In genomic region chr3:172808969-172809546, GRCh38 we compare ENCODE assay signal across 9 cellular contexts. TPM values are rescaled to one million over a fixed set of nuclear protein-coding genes. Genes with fewer than 3 reads are reported as not detected.
DNase-seq lines count a peak whose midpoint lies in the region; ATAC-seq and TF ChIP-seq lines count a peak whose summit lies in the region.
"Had no signal": no experiment of that assay in that cellular context is flagged by ENCODE, and none has a peak within 500 bp of the region (broad histone marks: within the 10 kb centered on the region; RNA-seq: fewer than 3 reads in every experiment).

No MANE protein-coding gene starts in this region.

- no peak overlapping the region for H3K9ac ChIP-seq in fibroblast of lung (ENCODE audit: insufficient read depth, low read length)

- no peaks in the 10 kb centered on the region for H3K27me3 ChIP-seq in DOHH2 (ENCODE audit: control insufficient read depth, low read length)
- H3K27me3 ChIP-seq in fibroblast of lung (ENCODE audit: control insufficient read depth, insufficient read depth, low read length), result no peaks in the 10 kb centered on the region
- no peaks in the 10 kb centered on the region for H3K27me3 ChIP-seq in aorta (ENCODE audit: control insufficient read depth in 1 of 2, insufficient read depth in 2 of 2, low read length in 1 of 2)

- H3K9me3 ChIP-seq in DOHH2 (ENCODE audit: control insufficient read depth, insufficient read depth, low read length) (no peaks in the 10 kb centered on the region), fibroblast of lung (ENCODE audit: control insufficient read depth, insufficient read depth, low read depth, low read length) (no peaks in the 10 kb centered on the region), aorta (ENCODE audit: control insufficient read depth, low read length) (no peaks in the 10 kb centered on the region)

- ATAC-seq in HG03354 (IDR thresholded peaks at IDR 0.05; ENCODE audit: poor library complexity, severe bottlenecking, unreplicated experiment), result peak; percentile 66
- ATAC-seq in HG02588 (IDR thresholded peaks at IDR 0.05; ENCODE audit: unreplicated experiment), result no peak
- no peak for ATAC-seq in aorta (ENCODE audit: low FRiP score)

- no peaks in the 10 kb centered on the region for H3K4me1 ChIP-seq in DOHH2 (ENCODE audit: control insufficient read depth, low read length)
- H3K4me1 ChIP-seq in fibroblast of lung (ENCODE audit: control insufficient read depth, extremely low read depth, insufficient read depth, low read length), result no peaks in the 10 kb centered on the region
- no peaks in the 10 kb centered on the region for H3K4me1 ChIP-seq in aorta (ENCODE audit: control insufficient read depth in 1 of 2, insufficient read depth in 2 of 2, low read length in 2 of 2)

- peaks cover 4% of the 10 kb centered on the region; the same call in 1 of the 2 replicates for H3F3A ChIP-seq in DOHH2 (ENCODE audit: control insufficient read depth, insufficient read depth)

- H2AFZ ChIP-seq in fibroblast of lung (ENCODE audit: low read length), result no peak overlapping the region

- H3K9me2 ChIP-seq in DOHH2 (replicated peaks; ENCODE audit: control insufficient read depth, low read length), result no peaks in the 10 kb centered on the region

- peak; percentile 46 for TF ChIP-seq CTCF in DOHH2 (IDR thresholded peaks at IDR 0.05; ENCODE audit: low read depth, low read length, poor library complexity, severe bottlenecking)
- peak in 1 of 2 donors; percentile 19 for TF ChIP-seq CTCF in fibroblast of lung (conservative IDR thresholded peaks at IDR 0.05 in 1 of 2, IDR thresholded peaks at IDR 0.05 in 1 of 2; ENCODE audit: low read depth in 1 of 2, low read length in 2 of 2)

- H3K36me3 ChIP-seq in DOHH2 (ENCODE audit: control insufficient read depth, low read length) (peaks cover 75% of the 10 kb centered on the region), fibroblast of lung (ENCODE audit: control insufficient read depth, insufficient read depth, low read length) (peaks cover 2% of the 10 kb centered on the region), aorta (ENCODE audit: control insufficient read depth in 1 of 2, insufficient read depth in 2 of 2, low read length in 1 of 2) (no peaks in the 10 kb centered on the region)

- H4K20me1 ChIP-seq in DOHH2 (ENCODE audit: control insufficient read depth, insufficient read depth, low read depth, low read length), result no peaks in the 10 kb centered on the region
- no peaks in the 10 kb centered on the region for H4K20me1 ChIP-seq in fibroblast of lung (ENCODE audit: control insufficient read depth, extremely low read depth, insufficient read depth, low read length)

- DNase-seq in OCI-M1 (lab: John Stamatoyannopoulos, UW), result peak; percentile 48
- DNase-seq in fibroblast of lung (ENCODE audit: low read depth in 2 of 2), result peak; percentile 38 to 84
- peak; percentile 12 for DNase-seq in smooth muscle cell of the brain vasculature (ENCODE audit: low read depth, low spot score)
- DNase-seq in HuH-7.5 (ENCODE audit: low spot score), result no peak
- no peak for DNase-seq in aorta

- H3K27ac ChIP-seq in DOHH2 (ENCODE audit: low read depth, low read length), result no peak overlapping the region
- H3K27ac ChIP-seq in fibroblast of lung (ENCODE audit: insufficient read depth, low read length), result no peak overlapping the region
- no peak overlapping the region for H3K27ac ChIP-seq in aorta (ENCODE audit: low read depth in 1 of 2, low read length in 2 of 2)

- 44 to 45% methylated on average over 4 of the region's 4 CpGs for WGBS in aorta, 2 donors

- H3K4me3 ChIP-seq in DOHH2 (ENCODE audit: low read length), result no peak overlapping the region
- no peak overlapping the region for H3K4me3 ChIP-seq in fibroblast of lung (replicated peaks in 1 of 4; ENCODE audit: control extremely low read depth in 1 of 4, insufficient read depth in 1 of 4, low read depth in 3 of 4, low read length in 4 of 4)
- H3K4me3 ChIP-seq in aorta (ENCODE audit: low read length in 2 of 2), result no peak overlapping the region
- H3K4me3 ChIP-seq: lung had no signal

- no peak overlapping the region for H3K4me2 ChIP-seq in DOHH2 (ENCODE audit: low read length)
- H3K4me2 ChIP-seq in fibroblast of lung (ENCODE audit: extremely low read depth, insufficient read depth, low read length), result no peak overlapping the region

- no peaks in the 10 kb centered on the region for H3K79me2 ChIP-seq in DOHH2 (ENCODE audit: control insufficient read depth, low read length)
- H3K79me2 ChIP-seq in fibroblast of lung (ENCODE audit: control insufficient read depth, insufficient read depth, low read length), result no peaks in the 10 kb centered on the region

- intact Hi-C loops in aorta (cut with DNase I), result no loop called here

RNA-seq across cellular contexts. Expression of gene ECT2, which starts 58.5 kb away (rescaled TPM):
- total RNA-seq in fibroblast of lung, result 14.6 and 34.5 TPM in 2 replicates
- 20.5 and 51.6 TPM in 2 replicates for polyA plus RNA-seq in fibroblast of lung
- polyA plus RNA-seq in fibroblast of lung (2012), result 13.0 and 31.7 TPM in 2 replicates
- 2.5 and 12.9 TPM in 2 replicates for polyA minus RNA-seq in fibroblast of lung (ENCODE audit: low replicate concordance)
- 10 to 100 TPM in 1 of 2 donors, 1 to 10 TPM in 1; 4.1 to 10.0 TPM for total RNA-seq in aorta
- polyA plus RNA-seq in aorta, result 1 to 10 TPM; 2.8 to 7.4 TPM

Comparison
In these comparisons a context has a peak if more than half of its experiments do, and no peak if none do; other contexts are left out.
1. DNase-seq: peak in OCI-M1 (single experiment), fibroblast of lung (2 of 2) and smooth muscle cell of the brain vasculature (single experiment); none in HuH-7.5 (single experiment) and aorta (0 of 2).